9 cellular contexts compared by ENCODE assay signal in genomic region chr1:36369472-36369871, GRCh38. TPM values are rescaled to one million over a fixed set of nuclear protein-coding genes. Genes with fewer than 3 reads are reported as not detected.
A peak's percentile ranks its signal among the peaks of the same experiment; 100 is the strongest.
DNase-seq lines count a peak whose midpoint lies in the region; ATAC-seq and TF ChIP-seq lines count a peak whose summit lies in the region.
"Had no signal": no experiment of that assay in that cellular context is flagged by ENCODE, and none has a peak within 500 bp of the region (broad histone marks: within the 10 kb centered on the region; RNA-seq: fewer than 3 reads in every experiment).

No MANE protein-coding gene starts in this region.

- peaks cover 0 to 24% (median 0%) of the 10 kb centered on the region in 3 donors for H3K36me3 Mint-ChIP-seq in CD8-positive, alpha-beta memory T cell

- H3K79me1 ChIP-seq in mesenchymal stem cell (replicated peaks; ENCODE audit: low read length, poor library complexity, severe bottlenecking) = peaks cover 12% of the 10 kb centered on the region

- DNase-seq in CD8-positive, alpha-beta memory T cell = no peak
- DNase-seq in mesenchymal stem cell (no peak), PC-9 (no peak)
- no peak for DNase-seq in stimulated activated naive CD8-positive, alpha-beta T cell treated with anti-CD3 and anti-CD28 coated beads, Interleukin-15, Interleukin-2, amounts not matched to agents 100 U/mL and 50 U/mL, for 24 hours

- H3K36me3 ChIP-seq in BLaER1 (peaks cover 8% of the 10 kb centered on the region; the same call in 1 of the 2 replicates), mesenchymal stem cell (ENCODE audit: control insufficient read depth in 1 of 2, insufficient read depth in 2 of 2, low read depth in 1 of 2, low read length in 2 of 2) (peaks cover 20 to 31% of the 10 kb centered on the region in 2 experiments), PC-9 (ENCODE audit: low read depth) (peaks cover 18% of the 10 kb centered on the region)
- H3K36me3 ChIP-seq in CD8-positive, alpha-beta memory T cell (ENCODE audit: insufficient read depth, low read length) = no peaks in the 10 kb centered on the region
- H3K36me3 ChIP-seq: prostate gland had no signal

- H3K9me3 Mint-ChIP-seq in CD8-positive, alpha-beta memory T cell = no peaks in the 10 kb centered on the region

- CTCF ChIA-PET in CD8-positive, alpha-beta memory T cell (lab: Charles Lee) = interaction anchor here (0.8 to 4.3 kb wide), 12 partner anchors 9 to 220 kb away, joined by 3 to 38 read pairs (median 4); partner anchors contain the start of genes LSM10, STK40 and TRAPPC3
- CTCF ChIA-PET in PC-9 (lab: Charles Lee) = interaction anchor here (0.6 to 3.6 kb wide), 7 partner anchors 17 to 36 kb away, joined by 3 to 21 read pairs (median 5); no protein-coding TSS in a partner anchor

- no peaks in the 10 kb centered on the region for H3K9me2 ChIP-seq in PC-9 (ENCODE audit: insufficient read depth)

- H3K23ac ChIP-seq in mesenchymal stem cell (ENCODE audit: low read length in 2 of 2) = no peak overlapping the region

- H3K4me3 Mint-ChIP-seq in CD8-positive, alpha-beta memory T cell = no peak overlapping the region

- POLR2A ChIA-PET in CD8-positive, alpha-beta memory T cell (lab: Charles Lee) = no interaction called here
- POLR2A ChIA-PET in PC-9 (lab: Charles Lee; ENCODE audit: unreplicated experiment) = no interaction called here

- H2AK5ac ChIP-seq in mesenchymal stem cell (ENCODE audit: low read length, severe bottlenecking) = peak overlapping the region; percentile 27

- no peaks in the 10 kb centered on the region for H3K27me3 Mint-ChIP-seq in CD8-positive, alpha-beta memory T cell

- no peak overlapping the region for H2BK120ac ChIP-seq in mesenchymal stem cell (ENCODE audit: low read depth, low read length)

- H2BK5ac ChIP-seq in mesenchymal stem cell (ENCODE audit: low read depth, low read length, poor library complexity, severe bottlenecking) = no peak overlapping the region

- peaks cover 78% of the 10 kb centered on the region for H3K79me2 ChIP-seq in PC-9 (ENCODE audit: low read depth)

- no peak overlapping the region for H2AFZ ChIP-seq in mesenchymal stem cell (ENCODE audit: low read depth, low read length)
- no peak overlapping the region for H2AFZ ChIP-seq in PC-9

- peak overlapping the region; percentile 14 to 37 for H3K18ac ChIP-seq in mesenchymal stem cell (ENCODE audit: low read depth in 1 of 2, low read length in 2 of 2)

- peak overlapping the region; percentile 84 for H4K91ac ChIP-seq in mesenchymal stem cell (ENCODE audit: low read length)

- 0 out of 2 replicates have a peak overlapping the region, but pooled peaks have one; percentile 15 for H3K27ac ChIP-seq in BLaER1
- peak overlapping the region; percentile 8 for H3K27ac ChIP-seq in CD8-positive, alpha-beta memory T cell (ENCODE audit: low read depth, low read length)
- H3K27ac ChIP-seq in VCaP = peak overlapping the region; percentile 57; the same call in 1 of the 2 replicates
- peak overlapping the region; percentile 11 for H3K27ac ChIP-seq in mesenchymal stem cell (ENCODE audit: low read length, poor library complexity, severe bottlenecking)
- no peak overlapping the region for H3K27ac ChIP-seq in PC-9

- TF ChIP-seq CTCF in VCaP (conservative IDR thresholded peaks at IDR 0.05) (no peak), PC-9 (conservative IDR thresholded peaks at IDR 0.05) (no peak)

- peak overlapping the region in 7 of 8 donors; percentile 8 to 91 (median 85) for H3K27ac Mint-ChIP-seq in CD8-positive, alpha-beta memory T cell

- H2BK12ac ChIP-seq in mesenchymal stem cell (ENCODE audit: low read length in 2 of 2) = peak overlapping the region in 1 of 2 experiments; percentile 51

- intact Hi-C loops in PC-9 (cut with micrococcal nuclease; ENCODE audit: unreplicated experiment) = loop anchor here (1.0 kb wide), 2 partner anchors 27 to 52 kb away; no protein-coding TSS in a partner anchor

- WGBS in mesenchymal stem cell = 76% methylated on average over 5 of the region's 5 CpGs

- H3K4me1 Mint-ChIP-seq in CD8-positive, alpha-beta memory T cell = peaks cover 58 to 74% (median 70%) of the 10 kb centered on the region in 3 donors

- H3K4me1 ChIP-seq in BLaER1 (peaks cover 91% of the 10 kb centered on the region), mesenchymal stem cell (ENCODE audit: control insufficient read depth, insufficient read depth, low read depth, low read length) (peaks cover 48% of the 10 kb centered on the region), PC-9 (replicated peaks; ENCODE audit: insufficient read depth) (peaks cover 38% of the 10 kb centered on the region)
- peaks cover 72% of the 10 kb centered on the region for H3K4me1 ChIP-seq in CD8-positive, alpha-beta memory T cell (ENCODE audit: insufficient read depth, low read length)

- no peak overlapping the region for H3K4ac ChIP-seq in mesenchymal stem cell (ENCODE audit: low read depth in 1 of 2, low read length in 2 of 2)

- ATAC-seq in GM19023 (IDR thresholded peaks at IDR 0.05; ENCODE audit: unreplicated experiment) = no peak
- ATAC-seq in stimulated activated naive CD8-positive, alpha-beta T cell treated with anti-CD3 and anti-CD28 coated beads, Interleukin-15, Interleukin-2, amounts not matched to agents 100 U/mL and 50 U/mL, for 24 hours = no peak
- ATAC-seq: Right ventricle myocardium inferior had no signal

- H3K4me3 ChIP-seq in BLaER1 (no peak overlapping the region), mesenchymal stem cell (ENCODE audit: insufficient read depth in 1 of 2, low read depth in 1 of 2, low read length in 2 of 2) (no peak overlapping the region), PC-9 (no peak overlapping the region)
- no peak overlapping the region for H3K4me3 ChIP-seq in CD8-positive, alpha-beta memory T cell (ENCODE audit: low read length)
- H3K4me3 ChIP-seq: prostate gland had no signal

- BruUV-seq in PC-9 (replicated peaks; lab: Mats Ljungman, UMichigan) = no TSS peak

- H2BK15ac ChIP-seq in mesenchymal stem cell (ENCODE audit: low read depth, poor library complexity, severe bottlenecking) = no peak overlapping the region

- H4K8ac ChIP-seq in mesenchymal stem cell (ENCODE audit: low read length) = peak overlapping the region; percentile 35

- H3K14ac ChIP-seq in mesenchymal stem cell (ENCODE audit: low read length in 2 of 2) = no peak overlapping the region

- H3K9ac ChIP-seq in BLaER1 (no peak overlapping the region; the same call in 1 of the 2 replicates), mesenchymal stem cell (ENCODE audit: low read length) (no peak overlapping the region)

- H3K9me3 ChIP-seq in BLaER1 (no peaks in the 10 kb centered on the region), mesenchymal stem cell (ENCODE audit: control insufficient read depth, low read length) (no peaks in the 10 kb centered on the region), PC-9 (ENCODE audit: insufficient read depth, low read depth) (no peaks in the 10 kb centered on the region)
- no peaks in the 10 kb centered on the region for H3K9me3 ChIP-seq in CD8-positive, alpha-beta memory T cell (ENCODE audit: low read length)
- H3K9me3 ChIP-seq: prostate gland had no signal

- H3K4me2 ChIP-seq in BLaER1 (peak overlapping the region; percentile 95), mesenchymal stem cell (ENCODE audit: low read length, poor library complexity, severe bottlenecking) (no peak overlapping the region), PC-9 (no peak overlapping the region)

- peaks cover 46% of the 10 kb centered on the region for H4K20me1 ChIP-seq in BLaER1
- peaks cover 19% of the 10 kb centered on the region for H4K20me1 ChIP-seq in PC-9 (ENCODE audit: insufficient read depth)

- H3K27me3 ChIP-seq in BLaER1 (no peaks in the 10 kb centered on the region), mesenchymal stem cell (ENCODE audit: control insufficient read depth in 1 of 2, insufficient read depth in 1 of 2, low read length in 2 of 2) (no peaks in the 10 kb centered on the region), PC-9 (ENCODE audit: insufficient read depth, low read depth) (no peaks in the 10 kb centered on the region)
- no peaks in the 10 kb centered on the region for H3K27me3 ChIP-seq in CD8-positive, alpha-beta memory T cell (ENCODE audit: insufficient read depth, low read length, poor library complexity, severe bottlenecking)

- peaks cover 47% of the 10 kb centered on the region for H3F3A ChIP-seq in PC-9 (ENCODE audit: insufficient read depth, low read depth)

RNA-seq across cellular contexts. Expression of gene STK40, which starts 16.3 kb away (rescaled TPM):
- 10 to 100 TPM; 52.9 to 56.8 TPM for total RNA-seq in CD8-positive, alpha-beta memory T cell
- 53.7 TPM for polyA plus RNA-seq in CD8-positive, alpha-beta memory T cell
- 55.6 TPM for polyA plus RNA-seq in mesenchymal stem cell (2013, experiment 1 of 2)
- 54.5 TPM for polyA plus RNA-seq in mesenchymal stem cell (2013, experiment 2 of 2)
- 42.9 and 59.2 TPM in 2 replicates for total RNA-seq in PC-9 (2021)

RNA-seq across cellular contexts. Expression of gene LSM10, which starts 28.2 kb away (rescaled TPM):
- 10 to 100 TPM; 75.3 to 81.4 TPM for total RNA-seq in CD8-positive, alpha-beta memory T cell
- 146 TPM for polyA plus RNA-seq in CD8-positive, alpha-beta memory T cell
- 62.4 TPM for polyA plus RNA-seq in mesenchymal stem cell (2013, experiment 1 of 2)
- 61.1 TPM for polyA plus RNA-seq in mesenchymal stem cell (2013, experiment 2 of 2)
- 33.4 and 39.7 TPM in 2 replicates for total RNA-seq in PC-9 (2021)

RNA-seq across cellular contexts. Expression of gene EVA1B, which starts 46.0 kb away (rescaled TPM):
- total RNA-seq in CD8-positive, alpha-beta memory T cell = 10 to 100 TPM; 13.6 to 16.3 TPM
- polyA plus RNA-seq in CD8-positive, alpha-beta memory T cell = 8.1 TPM
- polyA plus RNA-seq in mesenchymal stem cell (2013, experiment 1 of 2) = 129 TPM
- 133 TPM for polyA plus RNA-seq in mesenchymal stem cell (2013, experiment 2 of 2)
- 12.4 and 20.5 TPM in 2 replicates for total RNA-seq in PC-9 (2021)
